Comparison of ENCODE assay signal across 17 cellular contexts in the genomic region with DNA sequence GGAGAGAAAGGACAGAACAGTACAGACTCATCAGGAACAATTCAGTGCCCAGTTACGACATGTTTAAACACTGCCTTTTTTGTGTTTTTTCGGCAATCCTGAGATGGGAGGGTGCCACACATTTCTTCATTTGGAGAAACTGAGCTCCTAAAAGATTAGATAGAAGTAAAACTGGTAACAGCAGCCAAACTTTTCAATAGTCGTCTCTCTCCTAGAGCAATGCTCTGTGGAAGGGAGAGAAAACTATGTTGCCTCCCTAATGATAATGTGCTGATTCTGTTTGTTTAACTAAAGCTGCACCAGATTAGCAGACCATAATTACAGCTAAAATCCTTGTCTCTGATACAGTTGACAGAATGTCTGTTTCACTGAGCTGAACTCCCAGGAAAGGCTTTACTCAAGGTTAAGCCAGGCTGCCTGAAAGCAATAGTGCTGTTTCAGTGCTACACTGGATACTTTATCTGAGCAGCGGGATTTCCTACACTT.
DNase-seq lines count a peak whose midpoint lies in the region; TF ChIP-seq lines count a peak whose summit lies in the region.
"Had no signal": no experiment of that assay in that cellular context is flagged by ENCODE, and none has a peak within 500 bp of the region (broad histone marks: within the 10 kb centered on the region; RNA-seq: fewer than 3 reads in every experiment).

No MANE protein-coding gene starts in this region.

- H4K8ac ChIP-seq in mesenchymal stem cell (ENCODE audit: low read length), result no peak overlapping the region

- no peak overlapping the region for H3K4me2 ChIP-seq in mesenchymal stem cell (ENCODE audit: low read length, poor library complexity, severe bottlenecking)

- H2BK5ac ChIP-seq in mesenchymal stem cell (ENCODE audit: low read depth, low read length, poor library complexity, severe bottlenecking), result no peak overlapping the region

- H3K36me3 ChIP-seq in mesenchymal stem cell (ENCODE audit: control insufficient read depth in 1 of 2, insufficient read depth in 2 of 2, low read depth in 1 of 2, low read length in 2 of 2) (no peaks in the 10 kb centered on the region), esophagus squamous epithelium (no peaks in the 10 kb centered on the region)
- H3K36me3 ChIP-seq: esophagus muscularis mucosa, tibial nerve had no signal

- no peak for TF ChIP-seq POLR2A in esophagus squamous epithelium (IDR thresholded peaks at IDR 0.05)

- H3K27me3 ChIP-seq in mesenchymal stem cell (ENCODE audit: control insufficient read depth in 1 of 2, insufficient read depth in 1 of 2, low read length in 2 of 2) (peaks cover 0 to 12% of the 10 kb centered on the region in 2 experiments), esophagus squamous epithelium (no peaks in the 10 kb centered on the region)
- H3K27me3 ChIP-seq: tibial nerve had no signal

- no peak overlapping the region for H3K4ac ChIP-seq in mesenchymal stem cell (ENCODE audit: low read depth in 1 of 2, low read length in 2 of 2)

- no peak overlapping the region for H3K14ac ChIP-seq in mesenchymal stem cell (ENCODE audit: low read length in 2 of 2)

- H2BK120ac ChIP-seq in mesenchymal stem cell (ENCODE audit: low read depth, low read length), result no peak overlapping the region

- no peak overlapping the region for H2AFZ ChIP-seq in mesenchymal stem cell (ENCODE audit: low read depth, low read length)

- H4K91ac ChIP-seq in mesenchymal stem cell (ENCODE audit: low read length), result no peak overlapping the region

- no peaks in the 10 kb centered on the region for H3K79me1 ChIP-seq in mesenchymal stem cell (replicated peaks; ENCODE audit: low read length, poor library complexity, severe bottlenecking)

- H3K23ac ChIP-seq in mesenchymal stem cell (ENCODE audit: low read length in 2 of 2), result no peak overlapping the region

- H3K27ac ChIP-seq in mesenchymal stem cell (ENCODE audit: low read length, poor library complexity, severe bottlenecking) (no peak overlapping the region), temporal lobe (ENCODE audit: low read depth, low read length) (peak overlapping the region; percentile 22), esophagus squamous epithelium (peak overlapping the region in 2 of 4 donors; percentile 16 to 46)
- H3K27ac ChIP-seq: 22Rv1, esophagus muscularis mucosa had no signal

- WGBS in mesenchymal stem cell, result 71% methylated on average over 3 of the region's 4 CpGs
- WGBS in esophagus squamous epithelium, 2 donors, result 37 to 40% methylated on average over 4 of the region's 4 CpGs

- TF ChIP-seq CTCF in choroid plexus epithelial cell (conservative IDR thresholded peaks at IDR 0.05; ENCODE audit: low read depth, low read length), result no peak
- TF ChIP-seq CTCF in esophagus squamous epithelium (IDR thresholded peaks at IDR 0.05), result no peak

- H3K9me3 ChIP-seq in mesenchymal stem cell (ENCODE audit: control insufficient read depth, low read length), result no peaks in the 10 kb centered on the region
- no peaks in the 10 kb centered on the region for H3K9me3 ChIP-seq in esophagus squamous epithelium
- H3K9me3 ChIP-seq: esophagus muscularis mucosa, tibial nerve had no signal

- H2BK15ac ChIP-seq in mesenchymal stem cell (ENCODE audit: low read depth, poor library complexity, severe bottlenecking), result no peak overlapping the region

- DNase-seq in NCI-H1417 (lab: John Stamatoyannopoulos, UW), result peak in 2 of 3 experiments; percentile 39 to 76
- no peak for DNase-seq in NCI-H1417 treated with DMSO at 0.1 percent for 48 hours (lab: John Stamatoyannopoulos, UW)
- peak; percentile 29 for DNase-seq in choroid plexus epithelial cell (ENCODE audit: low read depth)
- peak; percentile 2 for DNase-seq in mesenchymal stem cell
- no peak for DNase-seq in esophagus squamous epithelium (lab: John Stamatoyannopoulos, UW)
- no peak for DNase-seq in kidney tubule cell (ENCODE audit: low spot score)
- DNase-seq in stimulated activated CD4-positive, alpha-beta T cell treated with anti-CD3 and anti-CD28 coated beads, Interleukin-12 subunit alpha, Interleukin-12 subunit beta, amount 100 ng/mL, for 4 hours, result no peak
- DNase-seq: activated CD8-positive, alpha-beta T cell treated with anti-CD3 and anti-CD28 coated beads for 36 hours; activated gamma-delta T cell; CD4-positive, alpha-beta memory T cell; Kasumi-1; NCI-H2081 treated with DMSO at 0.1 percent for 48 hours; OCI-M1 had no signal

- intact Hi-C loops in esophagus squamous epithelium (cut with DNase I), result no loop called here

- no peak overlapping the region for H3K18ac ChIP-seq in mesenchymal stem cell (ENCODE audit: low read depth in 1 of 2, low read length in 2 of 2)

- H3K4me1 ChIP-seq in mesenchymal stem cell (ENCODE audit: control insufficient read depth, insufficient read depth, low read depth, low read length) (peaks cover 1% of the 10 kb centered on the region), esophagus squamous epithelium (peaks cover 5 to 53% (median 10%) of the 10 kb centered on the region in 3 donors)
- H3K4me1 ChIP-seq: esophagus muscularis mucosa had no signal

- H2BK12ac ChIP-seq in mesenchymal stem cell (ENCODE audit: low read length in 2 of 2), result no peak overlapping the region

- H2AK5ac ChIP-seq in mesenchymal stem cell (ENCODE audit: low read length, severe bottlenecking), result no peak overlapping the region

- H3K4me3 ChIP-seq in choroid plexus epithelial cell (ENCODE audit: low read depth, low read length) (no peak overlapping the region), mesenchymal stem cell (ENCODE audit: insufficient read depth in 1 of 2, low read depth in 1 of 2, low read length in 2 of 2) (no peak overlapping the region), esophagus squamous epithelium (no peak overlapping the region)
- H3K4me3 ChIP-seq: esophagus muscularis mucosa, tibial nerve had no signal

- no peak overlapping the region for H3K9ac ChIP-seq in mesenchymal stem cell (ENCODE audit: low read length)

Comparison
In these comparisons a context has a peak if more than half of its experiments do, and no peak if none do; other contexts are left out.
1. DNase-seq: peak in NCI-H1417 (2 of 3), choroid plexus epithelial cell (single experiment) and mesenchymal stem cell (single experiment); none in NCI-H1417 treated with DMSO at 0.1 percent for 48 hours (single experiment), esophagus squamous epithelium (single experiment), kidney tubule cell (single experiment) and stimulated activated CD4-positive, alpha-beta T cell treated with anti-CD3 and anti-CD28 coated beads, Interleukin-12 subunit alpha, Interleukin-12 subunit beta, amount 100 ng/mL, for 4 hours (single experiment).